In the genomic region with DNA sequence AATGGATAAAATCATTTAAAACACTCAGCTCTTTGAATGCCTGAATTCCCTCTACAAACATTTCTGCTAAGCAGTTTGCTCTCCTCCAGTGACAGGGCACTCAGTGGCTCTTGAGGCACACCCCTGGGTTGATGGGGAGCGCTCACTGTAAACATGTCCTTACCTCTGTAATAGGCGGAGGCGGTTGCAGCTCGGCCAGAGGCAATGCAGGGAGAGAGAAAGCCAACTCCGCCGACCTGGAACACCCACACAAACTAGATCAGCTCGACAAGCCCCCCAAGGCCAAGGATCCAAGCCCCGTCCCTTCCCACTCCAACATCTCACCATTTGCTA, we compare ENCODE assay signal across 8 cellular contexts. TPM values are rescaled to one million over a fixed set of nuclear protein-coding genes. Genes with fewer than 3 reads are reported as not detected.
DNase-seq lines count a peak whose midpoint lies in the region; ATAC-seq and TF ChIP-seq lines count a peak whose summit lies in the region.

No MANE protein-coding gene starts in this region.

- peak overlapping the region; percentile 92 for H3K18ac ChIP-seq in trophoblast cell (ENCODE audit: low read length)

- peak overlapping the region; percentile 11 for H2AK5ac ChIP-seq in trophoblast cell (ENCODE audit: low read length)

- peak overlapping the region; percentile 62 for H2BK5ac ChIP-seq in trophoblast cell (ENCODE audit: low read depth, low read length, poor library complexity)

- H2BK120ac ChIP-seq in trophoblast cell (ENCODE audit: insufficient read depth, low read length, poor library complexity) = peak overlapping the region; percentile 81

- no peaks in the 10 kb centered on the region for H3K27me3 Mint-ChIP-seq in activated T-cell treated with anti-CD3 and anti-CD28 coated beads, Interleukin-2, amount 50 U/mL, for 24 hours
- H3K27me3 Mint-ChIP-seq in T-helper 2 cell treated with Interferon-gamma antibody and Interleukin-4, amounts not matched to agents 5 μg/mL and 100 μg/mL, for 36 hours (ENCODE audit: low read depth) = no peaks in the 10 kb centered on the region

- peaks cover 4% of the 10 kb centered on the region for H3K79me2 ChIP-seq in trophoblast cell (ENCODE audit: control insufficient read depth, insufficient read depth, low read length, poor library complexity)

- H3K36me3 Mint-ChIP-seq in activated T-cell treated with anti-CD3 and anti-CD28 coated beads, Interleukin-2, amount 50 U/mL, for 24 hours (ENCODE audit: low read depth) = peaks cover 34% of the 10 kb centered on the region
- H3K36me3 Mint-ChIP-seq in T-helper 2 cell treated with Interferon-gamma antibody and Interleukin-4, amounts not matched to agents 5 μg/mL and 100 μg/mL, for 36 hours (ENCODE audit: low read depth) = peaks cover 12% of the 10 kb centered on the region

- peak overlapping the region; percentile 81 for H3K9ac ChIP-seq in trophoblast cell (ENCODE audit: low read length)

- no peak for DNase-seq in activated T-cell treated with anti-CD3 and anti-CD28 coated beads, Interleukin-2, amount 50 U/mL, for 24 hours
- no peak for DNase-seq in activated T-cell treated with anti-CD3 and anti-CD28 coated beads, Interleukin-2, amount 50 U/mL, for 48 hours
- DNase-seq in T-helper 2 cell treated with Interferon-gamma antibody and Interleukin-4, amounts not matched to agents 5 μg/mL and 100 μg/mL, for 36 hours (ENCODE audit: low spot score) = no peak
- DNase-seq in foreskin keratinocyte (no peak), trophoblast cell (peak in 1 of 2 donors; percentile 21), COR-L47 (lab: John Stamatoyannopoulos, UW) (no peak), NCI-H1694 treated with DMSO at 0.1 percent for 48 hours (lab: John Stamatoyannopoulos, UW) (no peak)

- H3K9me3 ChIP-seq in trophoblast cell (ENCODE audit: insufficient read depth, low read depth, low read length) = peaks cover 1% of the 10 kb centered on the region

- peaks cover 3 to 4% of the 10 kb centered on the region in 2 experiments for H3K36me3 ChIP-seq in trophoblast cell (ENCODE audit: control insufficient read depth in 1 of 2, insufficient read depth in 2 of 2, low read length in 2 of 2)

- H3K4ac ChIP-seq in trophoblast cell (ENCODE audit: low read depth, low read length) = peak overlapping the region; percentile 96

- H3K14ac ChIP-seq in trophoblast cell (ENCODE audit: low read length) = peak overlapping the region; percentile 95

- peak overlapping the region; percentile 68 for H3K27ac ChIP-seq in foreskin keratinocyte
- no peak overlapping the region for H3K27ac ChIP-seq in trophoblast cell (ENCODE audit: low read depth, low read length)

- peaks cover 3% of the 10 kb centered on the region for H3K79me1 ChIP-seq in trophoblast cell (ENCODE audit: low read length)

- H3K23ac ChIP-seq in trophoblast cell (ENCODE audit: low read length) = no peak overlapping the region

- no CpG with 5 or more reads among the region's 8 CpGs for WGBS in trophoblast cell (ENCODE audit: extremely low coverage, insufficient coverage, insufficient read length)

- H4K91ac ChIP-seq in trophoblast cell (ENCODE audit: low read depth, low read length) = peak overlapping the region; percentile 87

- H3K4me1 ChIP-seq in foreskin keratinocyte (peaks cover 3% of the 10 kb centered on the region), trophoblast cell (ENCODE audit: control insufficient read depth in 1 of 2, insufficient read depth in 2 of 2, low read length in 2 of 2) (no peaks in the 10 kb centered on the region)

- peak overlapping the region; percentile 98 for H4K8ac ChIP-seq in trophoblast cell (ENCODE audit: low read depth, low read length)

- peak overlapping the region; percentile 91 for H3K4me2 ChIP-seq in trophoblast cell (ENCODE audit: low read length)

- peak overlapping the region; percentile 99 for H3K4me3 Mint-ChIP-seq in activated T-cell treated with anti-CD3 and anti-CD28 coated beads, Interleukin-2, amount 50 U/mL, for 24 hours
- peak overlapping the region; percentile 99 for H3K4me3 Mint-ChIP-seq in T-helper 2 cell treated with Interferon-gamma antibody and Interleukin-4, amounts not matched to agents 5 μg/mL and 100 μg/mL, for 36 hours

- H3K27ac Mint-ChIP-seq in activated T-cell treated with anti-CD3 and anti-CD28 coated beads, Interleukin-2, amount 50 U/mL, for 24 hours = peak overlapping the region; percentile 97
- H3K27ac Mint-ChIP-seq in T-helper 2 cell treated with Interferon-gamma antibody and Interleukin-4, amounts not matched to agents 5 μg/mL and 100 μg/mL, for 36 hours = peak overlapping the region; percentile 97

- ATAC-seq in HG02884 (IDR thresholded peaks at IDR 0.05; ENCODE audit: unreplicated experiment) (peak; percentile 13), foreskin keratinocyte (peak; percentile 32)

- TF ChIP-seq CTCF in foreskin keratinocyte (conservative IDR thresholded peaks at IDR 0.05) = no peak

- no peak overlapping the region for H2BK12ac ChIP-seq in trophoblast cell (ENCODE audit: low read length)

- H3K4me1 Mint-ChIP-seq in activated T-cell treated with anti-CD3 and anti-CD28 coated beads, Interleukin-2, amount 50 U/mL, for 24 hours (ENCODE audit: low read depth) = peaks cover 28% of the 10 kb centered on the region
- peaks cover 20% of the 10 kb centered on the region for H3K4me1 Mint-ChIP-seq in T-helper 2 cell treated with Interferon-gamma antibody and Interleukin-4, amounts not matched to agents 5 μg/mL and 100 μg/mL, for 36 hours (ENCODE audit: low read depth)

- H3K27me3 ChIP-seq in foreskin keratinocyte (no peaks in the 10 kb centered on the region), trophoblast cell (ENCODE audit: insufficient read depth, low read length) (no peaks in the 10 kb centered on the region)

- H4K12ac ChIP-seq in trophoblast cell (ENCODE audit: low read depth, low read length) = peak overlapping the region; percentile 95

- peak overlapping the region; percentile 93 for H2AFZ ChIP-seq in trophoblast cell (ENCODE audit: insufficient read depth, low read length, poor library complexity)

- H3K9me3 Mint-ChIP-seq in activated T-cell treated with anti-CD3 and anti-CD28 coated beads, Interleukin-2, amount 50 U/mL, for 24 hours = no peaks in the 10 kb centered on the region
- no peaks in the 10 kb centered on the region for H3K9me3 Mint-ChIP-seq in T-helper 2 cell treated with Interferon-gamma antibody and Interleukin-4, amounts not matched to agents 5 μg/mL and 100 μg/mL, for 36 hours

- peak overlapping the region; percentile 89 for H3K4me3 ChIP-seq in trophoblast cell (ENCODE audit: low read depth, low read length)

RNA-seq across cellular contexts. Expression of a gene that starts 0.3 kb away (rescaled TPM):
- total RNA-seq in foreskin keratinocyte = 30.6 and 31.0 TPM in 2 replicates
- polyA plus RNA-seq in foreskin keratinocyte = 15.0 and 18.4 TPM in 2 replicates
- polyA plus RNA-seq in trophoblast cell (2013) = 28.8 and 30.4 TPM in 2 replicates

RNA-seq across cellular contexts. Expression of a gene that starts 33.9 kb away (rescaled TPM):
- total RNA-seq in foreskin keratinocyte = 52.7 and 60.7 TPM in 2 replicates
- polyA plus RNA-seq in foreskin keratinocyte = 25.6 and 34.4 TPM in 2 replicates
- 38.3 and 43.0 TPM in 2 replicates for polyA plus RNA-seq in trophoblast cell (2013)

RNA-seq across cellular contexts. Expression of a gene that starts 34.4 kb away (rescaled TPM):
- 30.0 and 32.9 TPM in 2 replicates for total RNA-seq in foreskin keratinocyte
- 16.7 and 20.5 TPM in 2 replicates for polyA plus RNA-seq in foreskin keratinocyte
- polyA plus RNA-seq in trophoblast cell (2013) = 33.6 and 34.0 TPM in 2 replicates
